Comparison of ENCODE assay signal across 9 cellular contexts in genomic region chr10:130875116-130875515, GRCh38.
"Had no signal": no experiment of that assay in that cellular context is flagged by ENCODE, and none has a peak within 500 bp of the region (broad histone marks: within the 10 kb centered on the region; RNA-seq: fewer than 3 reads in every experiment).

No MANE protein-coding gene starts in this region.

- ATAC-seq: HCT116, K562 had no signal

- H3K27ac Mint-ChIP-seq: HFFc6 had no signal

- H3K9me3 ChIP-seq: HAP-1 had no signal

- H3K4me3 Mint-ChIP-seq: HFFc6 had no signal

- H3K27ac ChIP-seq: GM23248, HL-60 had no signal

- H3K4me1 ChIP-seq: HAP-1 had no signal

- DNase-seq: GM23248, GOT3, H7, HFFc6, IMR-90 had no signal

- H3K9ac ChIP-seq: GM23248 had no signal

- H3K36me3 ChIP-seq: HAP-1 had no signal

- H3K4me3 ChIP-seq: GM23248, HAP-1, K562 had no signal
